In genomic region chr9:83219924-83220438, GRCh38 we compare ENCODE assay signal across 8 cellular contexts.
DNase-seq lines count a peak whose midpoint lies in the region; ATAC-seq and TF ChIP-seq lines count a peak whose summit lies in the region.

No MANE protein-coding gene starts in this region.

- no peaks in the 10 kb centered on the region for H4K20me1 ChIP-seq in OCI-LY3 (ENCODE audit: insufficient read depth, low read length)
- no peaks in the 10 kb centered on the region for H4K20me1 ChIP-seq in neural progenitor cell (ENCODE audit: low read depth)

- ATAC-seq in GM18502 (IDR thresholded peaks at IDR 0.05; ENCODE audit: poor library complexity, unreplicated experiment) = no peak

- no peak overlapping the region for H3K27ac Mint-ChIP-seq in neural progenitor cell

- H3K27ac ChIP-seq in C4-2B = peak overlapping the region; percentile 27
- H3K27ac ChIP-seq in OCI-LY3 (ENCODE audit: low read length) = no peak overlapping the region
- H3K27ac ChIP-seq in esophagus squamous epithelium = peak overlapping the region in 3 of 4 donors; percentile 64 to 76 (median 66)
- no peak overlapping the region for H3K27ac ChIP-seq in neural progenitor cell

- H2AFZ ChIP-seq in OCI-LY3 (ENCODE audit: low read depth, low read length) = no peak overlapping the region
- peak overlapping the region; percentile 94 for H2AFZ ChIP-seq in neural progenitor cell (replicated peaks)

- no peaks in the 10 kb centered on the region for H3F3A ChIP-seq in neural progenitor cell (ENCODE audit: low read depth)

- no peaks in the 10 kb centered on the region for H3K9me3 ChIP-seq in OCI-LY3 (ENCODE audit: insufficient read depth, low read length)
- no peaks in the 10 kb centered on the region for H3K9me3 ChIP-seq in esophagus squamous epithelium
- no peaks in the 10 kb centered on the region for H3K9me3 ChIP-seq in neural progenitor cell (ENCODE audit: low read depth)

- H3K4me3 ChIP-seq in OCI-LY3 (ENCODE audit: low read length) = no peak overlapping the region
- peak overlapping the region; percentile 37 to 71 (median 54) for H3K4me3 ChIP-seq in esophagus squamous epithelium
- peak overlapping the region; percentile 65 for H3K4me3 ChIP-seq in neural progenitor cell

- H3K9ac ChIP-seq in OCI-LY3 (ENCODE audit: low read length) (no peak overlapping the region), neural progenitor cell (no peak overlapping the region)

- H3K36me3 Mint-ChIP-seq in neural progenitor cell = peaks cover 2% of the 10 kb centered on the region

- 20 to 42% methylated on average over 4 to 10 of the region's 12 CpGs for WGBS in esophagus squamous epithelium, 2 donors

- H3K36me3 ChIP-seq in OCI-LY3 (replicated peaks; ENCODE audit: low read depth, low read length) (no peaks in the 10 kb centered on the region), esophagus squamous epithelium (no peaks in the 10 kb centered on the region), neural progenitor cell (no peaks in the 10 kb centered on the region)

- H3K4me1 ChIP-seq in OCI-LY3 (ENCODE audit: low read length) (peaks cover 19% of the 10 kb centered on the region), esophagus squamous epithelium (peaks cover 4 to 24% (median 5%) of the 10 kb centered on the region in 3 donors), neural progenitor cell (no peaks in the 10 kb centered on the region)

- intact Hi-C loops in esophagus squamous epithelium (cut with DNase I) = no loop called here

- TF ChIP-seq CTCF in C4-2B (conservative IDR thresholded peaks at IDR 0.05) (peak; percentile 49), OCI-LY3 (IDR thresholded peaks at IDR 0.05; ENCODE audit: low read depth, low read length) (no peak), esophagus squamous epithelium (IDR thresholded peaks at IDR 0.05) (no peak), neural progenitor cell (IDR thresholded peaks at IDR 0.05) (no peak)

- H3K27me3 Mint-ChIP-seq in neural progenitor cell (ENCODE audit: insufficient read depth, low read depth) = peaks cover 6% of the 10 kb centered on the region

- TF ChIP-seq POLR2A in esophagus squamous epithelium (IDR thresholded peaks at IDR 0.05) (no peak), erythroblast (IDR thresholded peaks at IDR 0.05; ENCODE audit: low read length) (no peak)

- DNase-seq in esophagus squamous epithelium (lab: John Stamatoyannopoulos, UW) (no peak), neural progenitor cell (ENCODE audit: low spot score) (no peak), NK-92 (lab: John Stamatoyannopoulos, UW; ENCODE audit: unreplicated experiment) (no peak), erythroblast (lab: John Stamatoyannopoulos, UW) (no peak)
- DNase-seq in stimulated activated CD4-positive, alpha-beta T cell treated with anti-CD3 and anti-CD28 coated beads, Interleukin-2, amount 100 ng/mL, for 48 hours = no peak

- H3K27me3 ChIP-seq in OCI-LY3 (ENCODE audit: low read depth, low read length) (no peaks in the 10 kb centered on the region), esophagus squamous epithelium (no peaks in the 10 kb centered on the region), neural progenitor cell (peaks cover 7% of the 10 kb centered on the region)

- H3K9me3 Mint-ChIP-seq in neural progenitor cell = peaks cover 8% of the 10 kb centered on the region

- peak overlapping the region; percentile 42; the same call in 1 of the 2 replicates for H3K4me2 ChIP-seq in OCI-LY3 (ENCODE audit: low read length)
- H3K4me2 ChIP-seq in neural progenitor cell = peak overlapping the region; percentile 81

- no peaks in the 10 kb centered on the region for H3K79me2 ChIP-seq in OCI-LY3 (ENCODE audit: low read length)
- no peaks in the 10 kb centered on the region for H3K79me2 ChIP-seq in neural progenitor cell (ENCODE audit: low read depth)

- peaks cover 9% of the 10 kb centered on the region for H3K4me1 Mint-ChIP-seq in neural progenitor cell

- peak overlapping the region; percentile 96 for H3K4me3 Mint-ChIP-seq in neural progenitor cell

Comparison
In these comparisons a context has a peak if more than half of its experiments do, and no peak if none do; other contexts are left out.
1. H3K27ac ChIP-seq: peak in C4-2B (single experiment) and esophagus squamous epithelium (3 of 4); none in OCI-LY3 (single experiment) and neural progenitor cell (single experiment).